Comparison of ENCODE assay signal across 8 cellular contexts in genomic region chr1:93681095-93681548, GRCh38. TPM values are rescaled to one million over a fixed set of nuclear protein-coding genes. Genes with fewer than 3 reads are reported as not detected.
DNase-seq lines count a peak whose midpoint lies in the region; ATAC-seq, FAIRE-seq and TF ChIP-seq lines count a peak whose summit lies in the region.

No MANE protein-coding gene starts in this region.

- no peak for FAIRE-seq in GM12878 (lab: Jason Lieb, UNC)

- ATAC-seq in GM19463 (IDR thresholded peaks at IDR 0.05; ENCODE audit: unreplicated experiment) (peak; percentile 33), HG03521 (IDR thresholded peaks at IDR 0.05; ENCODE audit: unreplicated experiment) (peak; percentile 32), GM12878 (peak; percentile 42), left colon (peak; percentile 38)

- peaks cover 0 to 54% (median 46%) of the 10 kb centered on the region in 11 experiments; a peak in 19 of 22 replicates for H4K20me1 ChIP-seq in BLaER1 treated with 17β-estradiol and CSF1 and Interleukin-3, amounts not matched to agents 10 nM and 100 nM
- H4K20me1 ChIP-seq in GM12878 (ENCODE audit: control insufficient read depth, insufficient read depth) = no peaks in the 10 kb centered on the region; the same call in 1 of the 2 replicates

- RAD21 ChIA-PET in GM12878 (lab: Charles Lee; ENCODE audit: unreplicated experiment) = interaction anchor here (0.9 to 5.7 kb wide), 14 partner anchors 9 to 133 kb away, joined by 3 to 24 read pairs (median 6); no protein-coding TSS in a partner anchor

- POLR2A ChIA-PET in GM12878 (lab: Charles Lee) = interaction anchor here (0.9 to 2.1 kb wide), 4 partner anchors 12 to 71 kb away, joined by 3 to 11 read pairs (median 4); no protein-coding TSS in a partner anchor

- TF ChIP-seq POLR2A in GM12878 (IDR thresholded peaks at IDR 0.05; ENCODE audit: low read depth, low read length) = no peak

- CTCF ChIA-PET in GM12878 (lab: Yijun Ruan, JAX) = interaction anchor here (0.9 to 5.2 kb wide), 15 partner anchors 8 to 133 kb away, joined by 3 to 30 read pairs (median 7); no protein-coding TSS in a partner anchor

- TF ChIP-seq CTCF in GM12878 (IDR thresholded peaks at IDR 0.05 in 2 of 3, conservative IDR thresholded peaks at IDR 0.05 in 1 of 3; ENCODE audit: control insufficient read depth in 2 of 3, extremely low read depth in 1 of 3, insufficient read depth in 1 of 3, low read depth in 3 of 3, low read length in 3 of 3) = no peak

- H3K4me2 ChIP-seq in BLaER1 treated with 17β-estradiol and CSF1 and Interleukin-3, amounts not matched to agents 10 nM and 100 nM = peak overlapping the region; percentile 79 to 96 (median 91)
- peak overlapping the region; percentile 100 for H3K4me2 ChIP-seq in GM12878 (ENCODE audit: control insufficient read depth, insufficient read depth)

- H3K27ac ChIP-seq in BLaER1 treated with 17β-estradiol and CSF1 and Interleukin-3, amounts not matched to agents 10 nM and 100 nM = peak overlapping the region; percentile 75 to 98 (median 94); a peak in 21 of 22 replicates
- no peak overlapping the region for H3K27ac ChIP-seq in GM12878 (ENCODE audit: control insufficient read depth, insufficient read depth)
- H3K27ac ChIP-seq in stomach smooth muscle (ENCODE audit: low read length) = peak overlapping the region; percentile 49

- TF ChIP-seq RAD21 in GM12878 (IDR thresholded peaks at IDR 0.05; ENCODE audit: insufficient read depth, low read depth, low read length) = no peak

- in situ Hi-C loops in GM12878 (cut with MboI) = no loop called here

- H3K27me3 ChIP-seq in BLaER1 treated with 17β-estradiol and CSF1 and Interleukin-3, amounts not matched to agents 10 nM and 100 nM = no peaks in the 10 kb centered on the region
- H3K27me3 ChIP-seq in GM12878 (replicated peaks in 1 of 2; ENCODE audit: control insufficient read depth in 2 of 2, insufficient read depth in 2 of 2, low read length in 1 of 2) (peaks cover 0 to 4% of the 10 kb centered on the region in 2 experiments; a peak in 2 of 4 replicates), stomach smooth muscle (ENCODE audit: control insufficient read depth in 1 of 2, insufficient read depth in 2 of 2, low read length in 2 of 2) (no peaks in the 10 kb centered on the region)

- peak overlapping the region; percentile 86 to 96 (median 94) for H3K4me3 ChIP-seq in BLaER1 treated with 17β-estradiol and CSF1 and Interleukin-3, amounts not matched to agents 10 nM and 100 nM
- H3K4me3 ChIP-seq in GM12878 (peak overlapping the region; percentile 87), stomach smooth muscle (ENCODE audit: low read length in 2 of 2) (peak overlapping the region; percentile 68 to 81)

- peaks cover 35 to 61% (median 58%) of the 10 kb centered on the region in 10 experiments for H3K4me1 ChIP-seq in BLaER1 treated with 17β-estradiol and CSF1 and Interleukin-3, amounts not matched to agents 10 nM and 100 nM
- peaks cover 14% of the 10 kb centered on the region for H3K4me1 ChIP-seq in GM12878 (ENCODE audit: control insufficient read depth, insufficient read depth, low read length)
- peaks cover 10% of the 10 kb centered on the region for H3K4me1 ChIP-seq in stomach smooth muscle (ENCODE audit: control insufficient read depth, insufficient read depth, low read length)

- intact Hi-C loops in GM12878 (cut with micrococcal nuclease; ENCODE audit: unreplicated experiment) = loop anchor here (2.0 kb wide), 1 partner anchor 24 kb away; no protein-coding TSS in a partner anchor
- intact Hi-C loops in left colon (cut with DNase I, micrococcal nuclease) = loop anchor here in 1 of 2 donors (10.0 kb wide), 1 partner anchor 46 kb away; no protein-coding TSS in a partner anchor

- TF ChIP-seq EP300 in GM12878 (IDR thresholded peaks at IDR 0.05; ENCODE audit: borderline replicate concordance in 1 of 2, control insufficient read depth in 1 of 2, low read depth in 2 of 2, low read length in 2 of 2) = no peak

- no peaks in the 10 kb centered on the region for H3K9me3 ChIP-seq in BLaER1 treated with 17β-estradiol and CSF1 and Interleukin-3, amounts not matched to agents 10 nM and 100 nM (replicated peaks in 1 of 11)
- H3K9me3 ChIP-seq in GM12878 (replicated peaks; ENCODE audit: control insufficient read depth, insufficient read depth, low read length) = no peaks in the 10 kb centered on the region
- H3K9me3 ChIP-seq in stomach smooth muscle (ENCODE audit: control insufficient read depth in 2 of 2, low read length in 2 of 2) = no peaks in the 10 kb centered on the region

- H2AFZ ChIP-seq in GM12878 (ENCODE audit: control insufficient read depth, low read depth, low read length) = peak overlapping the region; percentile 81

- SMC1A ChIA-PET in GM12878 (lab: Charles Lee; ENCODE audit: uncharacterized antibody, unreplicated experiment) = interaction anchor here (0.9 to 5.4 kb wide), 12 partner anchors 9 to 132 kb away, joined by 3 to 27 read pairs (median 9); no protein-coding TSS in a partner anchor

- H3K36me3 ChIP-seq in BLaER1 treated with 17β-estradiol and CSF1 and Interleukin-3, amounts not matched to agents 10 nM and 100 nM = peaks cover 0 to 43% (median 28%) of the 10 kb centered on the region in 11 experiments; a peak in 16 of 22 replicates
- H3K36me3 ChIP-seq in GM12878 (ENCODE audit: control insufficient read depth in 2 of 2, insufficient read depth in 2 of 2, low read length in 1 of 2) = no peaks in the 10 kb centered on the region
- H3K36me3 ChIP-seq in stomach smooth muscle (ENCODE audit: control insufficient read depth in 2 of 2, insufficient read depth in 2 of 2, low read length in 2 of 2) = no peaks in the 10 kb centered on the region

- H3K9ac ChIP-seq in BLaER1 treated with 17β-estradiol and CSF1 and Interleukin-3, amounts not matched to agents 10 nM and 100 nM = peak overlapping the region; percentile 90 to 98 (median 94)
- H3K9ac ChIP-seq in GM12878 (ENCODE audit: control insufficient read depth, insufficient read depth, low read length) = peak overlapping the region; percentile 58
- H3K9ac ChIP-seq in stomach smooth muscle (ENCODE audit: low read length in 2 of 2) = peak overlapping the region; percentile 42 to 51

- BruUV-seq in GM12878 (replicated peaks; lab: Mats Ljungman, UMichigan) = no TSS peak

- H3K79me2 ChIP-seq in GM12878 (ENCODE audit: control insufficient read depth, insufficient read depth, low read length) = no peaks in the 10 kb centered on the region

- DNase-seq in GM12878 (ENCODE audit: low read depth, low spot score) = no peak
- peak in 1 of 2 donors; percentile 50 for DNase-seq in left colon
- no peak for DNase-seq in NCI-H2196 (lab: John Stamatoyannopoulos, UW; ENCODE audit: unreplicated experiment)
- DNase-seq in NCI-H2107 (lab: John Stamatoyannopoulos, UW) = no peak

- 4% methylated on average over 30 of the region's 42 CpGs for WGBS in GM12878 (ENCODE audit: insufficient coverage, insufficient replicate concordance, low lambda C conversion rate, missing lambda C conversion rate)

TF ChIP-seq in GM12878, 131 proteins besides CTCF, POLR2A, EP300 and RAD21:
- TF ChIP-seq EGR1 (IDR thresholded peaks at IDR 0.05; ENCODE audit: borderline replicate concordance in 1 of 2, low read depth in 2 of 2, low read length in 2 of 2) (0 out of 3 replicates have a peak, but pooled peaks of 1 of the 2 experiments have one; percentile 19), SUPT20H (IDR thresholded peaks at IDR 0.05; ENCODE audit: borderline replicate concordance, control insufficient read depth, low read depth, low read length) (no peak)

RNA-seq across cellular contexts. Expression of gene BCAR3, which starts 0.5 kb away (rescaled TPM):
- 4.3 and 5.1 TPM in 2 replicates for total RNA-seq in GM12878 (2013; cell fraction: nucleolus; rRNA removed)
- total RNA-seq in GM12878 (2014; rRNA removed) = 3.1 and 4.0 TPM in 2 replicates
- 1.5 and 1.8 TPM in 2 replicates for total RNA-seq in GM12878 (2014; rRNA removed; fragmentation: Illumina TruSeq; extraction: Trizol)
- total RNA-seq in GM12878 (2021) = 2.7 and 3.8 TPM in 2 replicates
- 2.5 TPM for polyA plus RNA-seq in GM12878 (2011; ENCODE audit: low read depth)
- polyA plus RNA-seq in GM12878 (2011; rRNA removed) = 3.4 and 6.6 TPM in 2 replicates
- polyA plus RNA-seq in GM12878 (2011; cell fraction: cytosol; rRNA removed) = 6.1 TPM in 2 replicates
- polyA plus RNA-seq in GM12878 (2011; cell fraction: nucleus; rRNA removed) = 10.3 and 15.7 TPM in 2 replicates
- polyA plus RNA-seq in GM12878 (2012) = 3.5 TPM in 2 replicates
- 3.2 and 3.4 TPM in 2 replicates for polyA plus RNA-seq in GM12878 (2014; fragmentation: Illumina TruSeq; extraction: Trizol)
- 1 to 10 TPM; 1.4 to 1.7 TPM for polyA plus RNA-seq in GM12878 (2014; fragmentation: Nextera tagmentation; extraction: Ambion mirVana)
- 1.7 and 2.3 TPM in 2 replicates for polyA plus RNA-seq in GM12878 (2014; rRNA removed)
- 1 to 10 TPM; 1.3 to 1.6 TPM for polyA plus RNA-seq in GM12878 (2016; fragmentation: Nextera tagmentation; extraction: Ambion mirVana)
- 7.6 and 11.6 TPM in 2 replicates for polyA minus RNA-seq in GM12878 (2011; rRNA and poly(A)+ RNA removed)
- 4.0 and 6.3 TPM in 2 replicates for polyA minus RNA-seq in GM12878 (2011; cell fraction: cytosol; rRNA and poly(A)+ RNA removed)
- 5.8 and 17.8 TPM in 2 replicates for polyA minus RNA-seq in GM12878 (2011; cell fraction: nucleus; rRNA and poly(A)+ RNA removed)
- total RNA-seq in left colon = 10 to 100 TPM; 64.0 to 79.0 TPM

Comparison
In these comparisons a context has a peak if more than half of its experiments do, and no peak if none do; other contexts are left out.
1. RNA of gene BCAR3, which starts 0.5 kb away (total RNA-seq): 64.0 to 79.0 TPM in left colon; 1.5 to 5.1 TPM in GM12878; every median in the first group is over 10 times any median in the second.
2. Peak in every context shown above with its lines, with median percentiles within 50 percentile points of each other: H3K4me3 ChIP-seq, H3K9ac ChIP-seq and ATAC-seq.